1 cellular context compared by ENCODE assay signal in the genomic region with DNA sequence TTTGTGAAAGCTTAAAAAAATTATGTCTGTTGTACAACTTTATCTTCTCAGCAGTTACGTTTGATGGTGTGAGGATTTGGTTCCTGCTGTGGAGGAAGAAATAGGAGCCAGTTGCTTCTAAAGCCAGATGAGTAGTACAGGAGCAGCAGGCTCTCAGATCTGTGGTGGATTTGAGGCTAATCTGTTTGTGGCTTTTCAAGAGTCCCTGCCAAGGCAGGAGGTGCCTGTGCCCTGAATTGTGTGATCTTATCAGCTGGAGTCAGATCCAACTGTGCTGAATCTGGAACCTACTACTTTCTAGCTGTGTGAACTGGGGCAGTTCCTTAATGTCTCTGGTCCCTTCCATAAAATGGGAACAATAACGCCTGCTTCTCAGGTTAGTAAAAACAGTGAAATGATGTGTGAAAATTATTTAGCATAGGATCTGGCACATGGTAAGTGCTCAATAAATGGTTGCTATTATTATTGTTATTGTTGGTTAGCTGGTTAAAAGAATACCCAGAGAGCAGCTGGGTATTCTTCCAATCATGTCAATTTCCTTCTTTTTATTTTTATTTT.
TF ChIP-seq lines count a peak whose summit lies in the region.

No MANE protein-coding gene starts in this region.

TF ChIP-seq in HepG2, 621 proteins besides CTCF, POLR2A, EP300 and RAD21 (continued from another document):
- TF ChIP-seq, protein P1, sequence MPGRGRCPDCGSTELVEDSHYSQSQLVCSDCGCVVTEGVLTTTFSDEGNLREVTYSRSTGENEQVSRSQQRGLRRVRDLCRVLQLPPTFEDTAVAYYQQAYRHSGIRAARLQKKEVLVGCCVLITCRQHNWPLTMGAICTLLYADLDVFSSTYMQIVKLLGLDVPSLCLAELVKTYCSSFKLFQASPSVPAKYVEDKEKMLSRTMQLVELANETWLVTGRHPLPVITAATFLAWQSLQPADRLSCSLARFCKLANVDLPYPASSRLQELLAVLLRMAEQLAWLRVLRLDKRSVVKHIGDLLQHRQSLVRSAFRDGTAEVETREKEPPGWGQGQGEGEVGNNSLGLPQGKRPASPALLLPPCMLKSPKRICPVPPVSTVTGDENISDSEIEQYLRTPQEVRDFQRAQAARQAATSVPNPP (CRISPR knock-in tag; IDR thresholded peaks at IDR 0.05) = 0 out of 2 replicates have a peak, but pooled peaks have one; percentile 17
- TF ChIP-seq, protein P2, sequence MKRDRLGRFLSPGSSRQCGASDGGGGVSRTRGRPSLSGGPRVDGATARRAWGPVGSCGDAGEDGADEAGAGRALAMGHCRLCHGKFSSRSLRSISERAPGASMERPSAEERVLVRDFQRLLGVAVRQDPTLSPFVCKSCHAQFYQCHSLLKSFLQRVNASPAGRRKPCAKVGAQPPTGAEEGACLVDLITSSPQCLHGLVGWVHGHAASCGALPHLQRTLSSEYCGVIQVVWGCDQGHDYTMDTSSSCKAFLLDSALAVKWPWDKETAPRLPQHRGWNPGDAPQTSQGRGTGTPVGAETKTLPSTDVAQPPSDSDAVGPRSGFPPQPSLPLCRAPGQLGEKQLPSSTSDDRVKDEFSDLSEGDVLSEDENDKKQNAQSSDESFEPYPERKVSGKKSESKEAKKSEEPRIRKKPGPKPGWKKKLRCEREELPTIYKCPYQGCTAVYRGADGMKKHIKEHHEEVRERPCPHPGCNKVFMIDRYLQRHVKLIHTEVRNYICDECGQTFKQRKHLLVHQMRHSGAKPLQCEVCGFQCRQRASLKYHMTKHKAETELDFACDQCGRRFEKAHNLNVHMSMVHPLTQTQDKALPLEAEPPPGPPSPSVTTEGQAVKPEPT (CRISPR knock-in tag; IDR thresholded peaks at IDR 0.05; ENCODE audit: low read depth) = no peak
- TF ChIP-seq, protein P3, sequence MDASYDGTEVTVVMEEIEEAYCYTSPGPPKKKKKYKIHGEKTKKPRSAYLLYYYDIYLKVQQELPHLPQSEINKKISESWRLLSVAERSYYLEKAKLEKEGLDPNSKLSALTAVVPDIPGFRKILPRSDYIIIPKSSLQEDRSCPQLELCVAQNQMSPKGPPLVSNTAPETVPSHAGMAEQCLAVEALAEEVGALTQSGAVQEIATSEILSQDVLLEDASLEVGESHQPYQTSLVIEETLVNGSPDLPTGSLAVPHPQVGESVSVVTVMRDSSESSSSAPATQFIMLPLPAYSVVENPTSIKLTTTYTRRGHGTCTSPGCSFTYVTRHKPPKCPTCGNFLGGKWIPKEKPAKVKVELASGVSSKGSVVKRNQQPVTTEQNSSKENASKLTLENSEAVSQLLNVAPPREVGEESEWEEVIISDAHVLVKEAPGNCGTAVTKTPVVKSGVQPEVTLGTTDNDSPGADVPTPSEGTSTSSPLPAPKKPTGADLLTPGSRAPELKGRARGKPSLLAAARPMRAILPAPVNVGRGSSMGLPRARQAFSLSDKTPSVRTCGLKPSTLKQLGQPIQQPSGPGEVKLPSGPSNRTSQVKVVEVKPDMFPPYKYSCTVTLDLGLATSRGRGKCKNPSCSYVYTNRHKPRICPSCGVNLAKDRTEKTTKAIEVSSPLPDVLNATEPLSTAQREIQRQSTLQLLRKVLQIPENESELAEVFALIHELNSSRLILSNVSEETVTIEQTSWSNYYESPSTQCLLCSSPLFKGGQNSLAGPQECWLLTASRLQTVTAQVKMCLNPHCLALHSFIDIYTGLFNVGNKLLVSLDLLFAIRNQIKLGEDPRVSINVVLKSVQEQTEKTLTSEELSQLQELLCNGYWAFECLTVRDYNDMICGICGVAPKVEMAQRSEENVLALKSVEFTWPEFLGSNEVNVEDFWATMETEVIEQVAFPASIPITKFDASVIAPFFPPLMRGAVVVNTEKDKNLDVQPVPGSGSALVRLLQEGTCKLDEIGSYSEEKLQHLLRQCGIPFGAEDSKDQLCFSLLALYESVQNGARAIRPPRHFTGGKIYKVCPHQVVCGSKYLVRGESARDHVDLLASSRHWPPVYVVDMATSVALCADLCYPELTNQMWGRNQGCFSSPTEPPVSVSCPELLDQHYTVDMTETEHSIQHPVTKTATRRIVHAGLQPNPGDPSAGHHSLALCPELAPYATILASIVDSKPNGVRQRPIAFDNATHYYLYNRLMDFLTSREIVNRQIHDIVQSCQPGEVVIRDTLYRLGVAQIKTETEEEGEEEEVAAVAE (CRISPR knock-in tag; IDR thresholded peaks at IDR 0.05; ENCODE audit: borderline replicate concordance) = no peak
